ENCODE assay signal across 20 cellular contexts in genomic region chr6:33828764-33829731, GRCh38. TPM values are rescaled to one million over a fixed set of nuclear protein-coding genes. Genes with fewer than 3 reads are reported as not detected.
DNase-seq lines count a peak whose midpoint lies in the region; ATAC-seq, FAIRE-seq and TF ChIP-seq lines count a peak whose summit lies in the region.
"Had no signal": no experiment of that assay in that cellular context is flagged by ENCODE, and none has a peak within 500 bp of the region (broad histone marks: within the 10 kb centered on the region; RNA-seq: fewer than 3 reads in every experiment).

No MANE protein-coding gene starts in this region.

- H3K36me3 ChIP-seq in H1 (ENCODE audit: control insufficient read depth in 2 of 4, insufficient read depth in 4 of 4, low read length in 3 of 4) (no peaks in the 10 kb centered on the region), neuronal stem cell (replicated peaks in 1 of 2; ENCODE audit: control insufficient read depth in 2 of 2, insufficient read depth in 2 of 2, low read length in 2 of 2) (no peaks in the 10 kb centered on the region)
- H3K36me3 ChIP-seq in effector memory CD4-positive, alpha-beta T cell (ENCODE audit: control insufficient read depth, insufficient read depth, low read length) = no peaks in the 10 kb centered on the region
- H3K36me3 ChIP-seq: ascending aorta; BLaER1 treated with 17β-estradiol and CSF1 and Interleukin-3, amounts not matched to agents 10 nM and 100 nM had no signal

- CTCF ChIA-PET in H1 (lab: Charles Lee; ENCODE audit: partially characterized antibody) = interaction anchor here (0.6 to 7.4 kb wide), 14 partner anchors 9 to 317 kb away, joined by 3 to 97 read pairs (median 4); partner anchors contain the start of gene GRM4

- no peaks in the 10 kb centered on the region for H4K20me1 ChIP-seq in H1 (replicated peaks in 1 of 2; ENCODE audit: control insufficient read depth in 1 of 2, insufficient read depth in 2 of 2, low read length in 2 of 2)

- no peaks in the 10 kb centered on the region for H3K79me1 ChIP-seq in H1 (ENCODE audit: low read depth, low read length)
- H3K79me1 ChIP-seq in neuronal stem cell (ENCODE audit: low read depth, low read length) = no peaks in the 10 kb centered on the region

- H3K14ac ChIP-seq in H1 (ENCODE audit: insufficient read length) (no peak overlapping the region), neuronal stem cell (ENCODE audit: low read length) (peak overlapping the region; percentile 85)

- H3K4me1 ChIP-seq in H1 (replicated peaks in 1 of 4; ENCODE audit: control insufficient read depth in 3 of 4, insufficient read depth in 4 of 4, low read length in 3 of 4) = peaks cover 0 to 19% (median 10%) of the 10 kb centered on the region in 4 experiments; a peak in 6 of 7 replicates
- H3K4me1 ChIP-seq in neuronal stem cell (ENCODE audit: control insufficient read depth in 2 of 2, insufficient read depth in 1 of 2, low read depth in 1 of 2, low read length in 2 of 2) = peaks cover 2 to 11% of the 10 kb centered on the region in 2 donors
- H3K4me1 ChIP-seq in effector memory CD4-positive, alpha-beta T cell (ENCODE audit: control insufficient read depth, insufficient read depth, low read length, poor library complexity, severe bottlenecking) = no peaks in the 10 kb centered on the region
- H3K4me1 ChIP-seq: ascending aorta; BLaER1 treated with 17β-estradiol and CSF1 and Interleukin-3, amounts not matched to agents 10 nM and 100 nM had no signal

- H2BK120ac ChIP-seq in H1 (replicated peaks; ENCODE audit: low read depth, low read length) (peak overlapping the region; percentile 2), neuronal stem cell (ENCODE audit: low read depth, low read length) (no peak overlapping the region)

- no peak for TF ChIP-seq CTCF in H1 (IDR thresholded peaks at IDR 0.05; ENCODE audit: control extremely low read depth in 1 of 3, insufficient read depth in 1 of 3, low read depth in 1 of 3, low read length in 3 of 3)

- ATAC-seq in HG03135 (IDR thresholded peaks at IDR 0.05; ENCODE audit: unreplicated experiment) = no peak
- no peak for ATAC-seq in HG03378 (IDR thresholded peaks at IDR 0.05; ENCODE audit: unreplicated experiment)
- ATAC-seq: stimulated activated naive CD8-positive, alpha-beta T cell treated with anti-CD3 and anti-CD28 coated beads, Interleukin-15, Interleukin-2, amounts not matched to agents 100 U/mL and 50 U/mL, for 24 hours had no signal

- no peak overlapping the region; the same call in 1 of the 2 replicates for H2AK5ac ChIP-seq in H1 (ENCODE audit: low read depth, low read length)
- peak overlapping the region; percentile 57 for H2AK5ac ChIP-seq in neuronal stem cell (ENCODE audit: low read depth, low read length)

- TF ChIP-seq EP300 in H1 (IDR thresholded peaks at IDR 0.05; ENCODE audit: borderline replicate concordance in 1 of 2, low read depth in 2 of 2, low read length in 2 of 2) = no peak

- H4K91ac ChIP-seq in H1 (replicated peaks; ENCODE audit: insufficient read length, low read length) = peak overlapping the region; percentile 25
- no peak overlapping the region for H4K91ac ChIP-seq in neuronal stem cell (ENCODE audit: low read depth, low read length, poor library complexity)

- H2BK20ac ChIP-seq in H1 (ENCODE audit: low read length) = 0 out of 2 replicates have a peak overlapping the region, but pooled peaks have one; percentile 48

- H3K4me3 ChIP-seq in H1 (ENCODE audit: extremely low read depth in 1 of 4, insufficient read depth in 2 of 4, low read depth in 3 of 4, low read length in 4 of 4) = no peak overlapping the region
- peak overlapping the region in 1 of 2 donors; percentile 4 for H3K4me3 ChIP-seq in neuronal stem cell (ENCODE audit: low read length in 2 of 2)
- no peak overlapping the region for H3K4me3 ChIP-seq in effector memory CD4-positive, alpha-beta T cell (ENCODE audit: insufficient read depth, low read depth, low read length, poor library complexity, severe bottlenecking)
- H3K4me3 ChIP-seq: ascending aorta; BLaER1 treated with 17β-estradiol and CSF1 and Interleukin-3, amounts not matched to agents 10 nM and 100 nM; SK-N-MC had no signal

- H3K23ac ChIP-seq in H1 (ENCODE audit: insufficient read length) = no peak overlapping the region
- peak overlapping the region; percentile 3 for H3K23ac ChIP-seq in neuronal stem cell (ENCODE audit: low read depth, low read length, poor library complexity)

- H2AFZ ChIP-seq in H1 (ENCODE audit: low read length) = no peak overlapping the region
- H2AFZ ChIP-seq in neuronal stem cell (ENCODE audit: low read length) = no peak overlapping the region

- no peak overlapping the region for H3K9ac ChIP-seq in H1 (replicated peaks in 1 of 4; ENCODE audit: extremely low read depth in 1 of 4, low read depth in 3 of 4, low read length in 3 of 4)
- H3K9ac ChIP-seq in neuronal stem cell (ENCODE audit: low read depth, low read length, poor library complexity) = no peak overlapping the region
- H3K9ac ChIP-seq: BLaER1 treated with 17β-estradiol and CSF1 and Interleukin-3, amounts not matched to agents 10 nM and 100 nM had no signal

- no peak overlapping the region for H4K5ac ChIP-seq in H1 (ENCODE audit: insufficient read length, low read depth, low read length)

- H4K8ac ChIP-seq in H1 (ENCODE audit: extremely low read depth, insufficient read depth, low read length) = no peak overlapping the region
- peak overlapping the region; percentile 52 for H4K8ac ChIP-seq in neuronal stem cell (ENCODE audit: low read depth, low read length)

- POLR2A ChIA-PET in H1 (lab: Charles Lee; ENCODE audit: partially characterized antibody) = interaction anchor here (1.1 to 1.3 kb wide), 3 partner anchors 9 to 59 kb away, joined by 3 read pairs; no protein-coding TSS in a partner anchor

- H3K27ac ChIP-seq in H1 (ENCODE audit: low read depth, low read length) = no peak overlapping the region
- no peak overlapping the region for H3K27ac ChIP-seq in neuronal stem cell (replicated peaks; ENCODE audit: low read length)
- H3K27ac ChIP-seq in effector memory CD4-positive, alpha-beta T cell (ENCODE audit: insufficient read depth, low read length, poor library complexity, severe bottlenecking) = no peak overlapping the region
- H3K27ac ChIP-seq: ascending aorta; BLaER1 treated with 17β-estradiol and CSF1 and Interleukin-3, amounts not matched to agents 10 nM and 100 nM; SK-N-MC had no signal

- H3K56ac ChIP-seq in H1 (replicated peaks; ENCODE audit: insufficient read length, low read depth, low read length) = no peak overlapping the region

- DNase-seq in NCI-H1436 (lab: John Stamatoyannopoulos, UW) (peak; percentile 20), NCI-H1436 treated with DMSO at 0.1 percent for 48 hours (lab: John Stamatoyannopoulos, UW) (no peak), NCI-H82 (lab: John Stamatoyannopoulos, UW) (peak; percentile 82), H1 (ENCODE audit: low read depth in 1 of 2, low spot score in 2 of 2) (no peak), neuronal stem cell (ENCODE audit: low spot score) (no peak)
- DNase-seq in effector memory CD4-positive, alpha-beta T cell = no peak
- DNase-seq: activated naive CD4-positive, alpha-beta T cell treated with anti-CD3 and anti-CD28 coated beads for 36 hours; H7; retina; stimulated activated naive CD8-positive, alpha-beta T cell treated with anti-CD3 and anti-CD28 coated beads, Interleukin-15, Interleukin-2, amounts not matched to agents 100 U/mL and 50 U/mL, for 24 hours had no signal

- H3K18ac ChIP-seq in H1 (ENCODE audit: extremely low read depth, low read length) = peak overlapping the region; percentile 38; the same call in 1 of the 2 replicates
- H3K18ac ChIP-seq in neuronal stem cell (ENCODE audit: low read length) = peak overlapping the region; percentile 72

- H3K27me3 ChIP-seq in H1 (replicated peaks in 1 of 4; ENCODE audit: control insufficient read depth in 3 of 4, extremely low read depth in 1 of 4, insufficient read depth in 3 of 4, low read length in 3 of 4) (no peaks in the 10 kb centered on the region), neuronal stem cell (ENCODE audit: control insufficient read depth in 3 of 3, insufficient read depth in 3 of 3, low read depth in 1 of 3, low read length in 3 of 3) (peaks cover 0 to 32% (median 0%) of the 10 kb centered on the region in 3 experiments)
- H3K27me3 ChIP-seq in effector memory CD4-positive, alpha-beta T cell (replicated peaks; ENCODE audit: control insufficient read depth, insufficient read depth, low read length, poor library complexity, severe bottlenecking) = no peaks in the 10 kb centered on the region
- H3K27me3 ChIP-seq: ascending aorta; BLaER1 treated with 17β-estradiol and CSF1 and Interleukin-3, amounts not matched to agents 10 nM and 100 nM had no signal

- H3K4ac ChIP-seq in H1 (replicated peaks; ENCODE audit: insufficient read length, low read depth, low read length) (no peak overlapping the region), neuronal stem cell (ENCODE audit: low read length) (peak overlapping the region; percentile 14)

- H3K23me2 ChIP-seq in H1 (ENCODE audit: low read depth, low read length) = no peaks in the 10 kb centered on the region

- no peak for TF ChIP-seq RAD21 in H1 (IDR thresholded peaks at IDR 0.05 in 1 of 2, conservative IDR thresholded peaks at IDR 0.05 in 1 of 2; ENCODE audit: low read depth in 2 of 2, low read length in 2 of 2)

- H2BK12ac ChIP-seq in H1 (ENCODE audit: low read depth, low read length) = peak overlapping the region; percentile 64; the same call in 1 of the 2 replicates
- peak overlapping the region; percentile 30 for H2BK12ac ChIP-seq in neuronal stem cell (ENCODE audit: low read length)

- H3K4me2 ChIP-seq in H1 (ENCODE audit: insufficient read depth in 1 of 2, low read depth in 2 of 2, low read length in 2 of 2) (peak overlapping the region; percentile 12 to 46; a peak in 3 of 4 replicates), neuronal stem cell (ENCODE audit: insufficient read depth, low read length, poor library complexity, severe bottlenecking) (no peak overlapping the region)
- H3K4me2 ChIP-seq: BLaER1 treated with 17β-estradiol and CSF1 and Interleukin-3, amounts not matched to agents 10 nM and 100 nM had no signal

- no peaks in the 10 kb centered on the region for H3K79me2 ChIP-seq in H1 (ENCODE audit: control insufficient read depth in 1 of 2, insufficient read depth in 2 of 2, low read length in 2 of 2)

- no peak for FAIRE-seq in H1 (lab: Jason Lieb, UNC)
- FAIRE-seq: islet of Langerhans had no signal

- H2BK5ac ChIP-seq in H1 (ENCODE audit: low read depth, low read length) = no peak overlapping the region; the same call in 1 of the 2 replicates
- H2BK5ac ChIP-seq in neuronal stem cell (ENCODE audit: low read length) = no peak overlapping the region

- H3K9me3 ChIP-seq in H1 (ENCODE audit: insufficient read depth in 2 of 2, low read depth in 1 of 2, low read length in 1 of 2) = peaks cover 5 to 9% of the 10 kb centered on the region in 2 experiments
- peaks cover 0 to 6% of the 10 kb centered on the region in 2 donors for H3K9me3 ChIP-seq in neuronal stem cell (replicated peaks in 1 of 2; ENCODE audit: control insufficient read depth in 2 of 2, insufficient read depth in 1 of 2, low read depth in 1 of 2, low read length in 2 of 2)
- no peaks in the 10 kb centered on the region for H3K9me3 ChIP-seq in effector memory CD4-positive, alpha-beta T cell (ENCODE audit: control insufficient read depth, low read length)
- H3K9me3 ChIP-seq: ascending aorta had no signal

- no peak for TF ChIP-seq POLR2A in H1 (IDR thresholded peaks at IDR 0.05; ENCODE audit: control extremely low read depth in 1 of 2, low read depth in 2 of 2, low read length in 2 of 2)

- peak overlapping the region; percentile 83 for H2BK15ac ChIP-seq in H1 (ENCODE audit: low read length)
- H2BK15ac ChIP-seq in neuronal stem cell (ENCODE audit: low read length) = peak overlapping the region; percentile 20

- WGBS in H1 (ENCODE audit: extremely low coverage in 1 of 2, insufficient coverage in 1 of 2, insufficient read length in 1 of 2, insufficient replicate concordance in 2 of 2, low coverage in 1 of 2, low lambda C conversion rate in 2 of 2, missing lambda C conversion rate in 1 of 2), 2 experiments = 41% methylated on average over 15 of the region's 15 CpGs; no CpG with 5 or more reads in 1 of the 2 experiments
- no CpG with 5 or more reads among the region's 15 CpGs for WGBS in neuronal stem cell (ENCODE audit: extremely low coverage in 2 of 2, insufficient read length in 2 of 2, insufficient replicate concordance in 1 of 2), 2 donors

RNA-seq across cellular contexts. Expression of gene MLN, which starts 25.2 kb away (rescaled TPM):
- total RNA-seq in H1 (2021; fragmentation: NEBNext Ultra II Directional; extraction: Animal tissue kit (Norgen Biotek cat#: 25700)) = not detected in 2 replicates
- polyA plus RNA-seq in H1 (2011; rRNA removed) = 0.31 TPM in 1 of 2 replicates, not detected in the other
- not detected for polyA plus RNA-seq in H1 (2011; cell fraction: cytosol; rRNA removed)
- not detected for polyA plus RNA-seq in H1 (2011; cell fraction: nucleus; rRNA removed)
- not detected in 4 replicates for polyA plus RNA-seq in H1 (2012, experiment 1 of 2)
- polyA plus RNA-seq in H1 (2012, experiment 2 of 2) = not detected
- polyA plus RNA-seq in H1 (2013, experiment 1 of 2) = not detected
- not detected for polyA plus RNA-seq in H1 (2013, experiment 2 of 2)
- polyA minus RNA-seq in H1 (2011; rRNA and poly(A)+ RNA removed) = not detected in 2 replicates
- polyA minus RNA-seq in H1 (2011; cell fraction: cytosol; rRNA and poly(A)+ RNA removed) = not detected
- not detected for polyA minus RNA-seq in H1 (2011; cell fraction: nucleus; rRNA and poly(A)+ RNA removed)
- polyA plus RNA-seq in neuronal stem cell (2013, experiment 1 of 2) = not detected
- polyA plus RNA-seq in neuronal stem cell (2013, experiment 2 of 2) = not detected
- total RNA-seq: activated naive CD4-positive, alpha-beta T cell treated with anti-CD3 and anti-CD28 coated beads for 36 hours; ascending aorta; epithelial cell of proximal tubule; H7; HT1080; NCI-H460; neural crest cell had no signal

RNA-seq across cellular contexts. Expression of gene LEMD2, which starts 40.1 kb away (rescaled TPM):
- total RNA-seq in H1 (2021; fragmentation: NEBNext Ultra II Directional; extraction: Animal tissue kit (Norgen Biotek cat#: 25700)) = 54.1 and 57.3 TPM in 2 replicates
- polyA plus RNA-seq in H1 (2011; rRNA removed) = 32.7 and 54.9 TPM in 2 replicates
- 58.9 TPM for polyA plus RNA-seq in H1 (2011; cell fraction: cytosol; rRNA removed)
- 127 TPM for polyA plus RNA-seq in H1 (2011; cell fraction: nucleus; rRNA removed)
- 58.7 to 71.6 TPM (median 62.9 TPM) in 4 replicates for polyA plus RNA-seq in H1 (2012, experiment 1 of 2)
- 48.3 TPM for polyA plus RNA-seq in H1 (2012, experiment 2 of 2)
- 44.0 TPM for polyA plus RNA-seq in H1 (2013, experiment 1 of 2)
- polyA plus RNA-seq in H1 (2013, experiment 2 of 2) = 48.2 TPM
- 47.6 and 60.5 TPM in 2 replicates for polyA minus RNA-seq in H1 (2011; rRNA and poly(A)+ RNA removed)
- 36.8 TPM for polyA minus RNA-seq in H1 (2011; cell fraction: cytosol; rRNA and poly(A)+ RNA removed)
- polyA minus RNA-seq in H1 (2011; cell fraction: nucleus; rRNA and poly(A)+ RNA removed) = 82.4 TPM
- polyA plus RNA-seq in neuronal stem cell (2013, experiment 1 of 2) = 30.6 TPM
- polyA plus RNA-seq in neuronal stem cell (2013, experiment 2 of 2) = 30.2 TPM

Comparison
In these comparisons a context has a peak if more than half of its experiments do, and no peak if none do; other contexts are left out.
1. DNase-seq: peak in NCI-H1436 (single experiment) and NCI-H82 (single experiment); none in NCI-H1436 treated with DMSO at 0.1 percent for 48 hours (single experiment), H1 (0 of 2), neuronal stem cell (single experiment) and effector memory CD4-positive, alpha-beta T cell (0 of 3).